Comparison of ENCODE assay signal across 1 cellular context in the genomic region with DNA sequence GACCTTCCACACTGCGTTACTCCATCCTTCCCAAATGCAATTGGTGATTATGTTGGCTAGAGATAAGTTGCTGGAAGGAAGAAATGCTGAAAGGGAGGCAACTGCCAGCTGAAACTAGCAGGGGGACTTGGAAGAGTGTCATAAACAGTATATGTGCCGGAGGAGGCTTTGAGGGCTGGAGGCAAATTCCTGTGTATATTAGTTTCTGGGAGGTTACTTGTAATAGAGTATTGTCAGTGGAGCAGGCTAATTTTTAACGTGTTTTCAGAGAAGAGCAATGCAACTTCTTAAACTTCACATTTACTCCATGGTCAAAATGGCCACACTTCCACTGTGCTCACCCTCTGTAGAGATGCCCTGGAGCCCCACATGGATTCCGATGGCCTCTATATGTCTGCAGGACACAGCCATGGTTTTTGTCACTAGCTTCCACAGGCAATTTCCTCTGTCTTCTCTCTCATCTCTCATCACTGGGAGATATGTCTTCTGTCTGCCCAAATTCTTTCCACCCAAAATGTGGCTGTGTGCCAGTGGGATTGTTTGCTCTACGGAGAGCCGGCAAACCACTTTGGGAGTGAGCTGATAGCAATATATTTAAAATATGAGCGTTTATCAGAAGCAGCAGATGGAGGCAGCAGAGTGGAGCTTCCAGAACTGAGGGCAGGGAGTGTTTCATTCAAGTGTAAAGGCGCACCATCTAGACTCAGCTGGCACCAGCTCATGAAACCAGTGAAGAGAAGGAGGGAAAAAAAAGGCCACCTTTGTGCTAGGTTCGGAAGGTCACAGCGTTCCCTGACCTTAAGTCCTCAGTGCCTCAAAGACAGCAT.
A peak's percentile ranks its signal among the peaks of the same experiment; 100 is the strongest.
TF ChIP-seq lines count a peak whose summit lies in the region.

No MANE protein-coding gene starts in this region.

TF ChIP-seq in K562, 482 proteins besides CTCF, POLR2A, EP300 and RAD21 (continued from another document and continues in another):
- TF ChIP-seq, protein P1, sequence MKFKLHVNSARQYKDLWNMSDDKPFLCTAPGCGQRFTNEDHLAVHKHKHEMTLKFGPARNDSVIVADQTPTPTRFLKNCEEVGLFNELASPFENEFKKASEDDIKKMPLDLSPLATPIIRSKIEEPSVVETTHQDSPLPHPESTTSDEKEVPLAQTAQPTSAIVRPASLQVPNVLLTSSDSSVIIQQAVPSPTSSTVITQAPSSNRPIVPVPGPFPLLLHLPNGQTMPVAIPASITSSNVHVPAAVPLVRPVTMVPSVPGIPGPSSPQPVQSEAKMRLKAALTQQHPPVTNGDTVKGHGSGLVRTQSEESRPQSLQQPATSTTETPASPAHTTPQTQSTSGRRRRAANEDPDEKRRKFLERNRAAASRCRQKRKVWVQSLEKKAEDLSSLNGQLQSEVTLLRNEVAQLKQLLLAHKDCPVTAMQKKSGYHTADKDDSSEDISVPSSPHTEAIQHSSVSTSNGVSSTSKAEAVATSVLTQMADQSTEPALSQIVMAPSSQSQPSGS (CRISPR knock-in tag; IDR thresholded peaks at IDR 0.05) = no peak
- no peak for TF ChIP-seq ZSCAN32 (CRISPR knock-in tag; IDR thresholded peaks at IDR 0.05)
- TF ChIP-seq DMBX1 (CRISPR knock-in tag; IDR thresholded peaks at IDR 0.05; ENCODE audit: borderline replicate concordance) = 0 out of 2 replicates have a peak, but pooled peaks have one; percentile 20
- no peak for TF ChIP-seq NCOA2 (IDR thresholded peaks at IDR 0.05; ENCODE audit: partially characterized antibody in 2 of 2)
- no peak for TF ChIP-seq FIP1L1 (IDR thresholded peaks at IDR 0.05; ENCODE audit: low read depth, low read length, poor library complexity, severe bottlenecking)
- TF ChIP-seq, protein P2, sequence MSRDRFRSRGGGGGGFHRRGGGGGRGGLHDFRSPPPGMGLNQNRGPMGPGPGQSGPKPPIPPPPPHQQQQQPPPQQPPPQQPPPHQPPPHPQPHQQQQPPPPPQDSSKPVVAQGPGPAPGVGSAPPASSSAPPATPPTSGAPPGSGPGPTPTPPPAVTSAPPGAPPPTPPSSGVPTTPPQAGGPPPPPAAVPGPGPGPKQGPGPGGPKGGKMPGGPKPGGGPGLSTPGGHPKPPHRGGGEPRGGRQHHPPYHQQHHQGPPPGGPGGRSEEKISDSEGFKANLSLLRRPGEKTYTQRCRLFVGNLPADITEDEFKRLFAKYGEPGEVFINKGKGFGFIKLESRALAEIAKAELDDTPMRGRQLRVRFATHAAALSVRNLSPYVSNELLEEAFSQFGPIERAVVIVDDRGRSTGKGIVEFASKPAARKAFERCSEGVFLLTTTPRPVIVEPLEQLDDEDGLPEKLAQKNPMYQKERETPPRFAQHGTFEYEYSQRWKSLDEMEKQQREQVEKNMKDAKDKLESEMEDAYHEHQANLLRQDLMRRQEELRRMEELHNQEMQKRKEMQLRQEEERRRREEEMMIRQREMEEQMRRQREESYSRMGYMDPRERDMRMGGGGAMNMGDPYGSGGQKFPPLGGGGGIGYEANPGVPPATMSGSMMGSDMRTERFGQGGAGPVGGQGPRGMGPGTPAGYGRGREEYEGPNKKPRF (IDR thresholded peaks at IDR 0.05; ENCODE audit: low read depth, low read length) = no peak
- no peak for TF ChIP-seq CHCHD3 (CRISPR knock-in tag; IDR thresholded peaks at IDR 0.05)
- TF ChIP-seq ZNF184 (CRISPR knock-in tag; IDR thresholded peaks at IDR 0.05) = no peak
- no peak for TF ChIP-seq KLF10 (CRISPR knock-in tag; IDR thresholded peaks at IDR 0.05)
- no peak for TF ChIP-seq CEBPG (CRISPR knock-in tag; IDR thresholded peaks at IDR 0.05)
- TF ChIP-seq CEBPG (tag; conservative IDR thresholded peaks at IDR 0.05 in 1 of 2, IDR thresholded peaks at IDR 0.05 in 1 of 2) = no peak
- TF ChIP-seq GTF2E2 (tag; IDR thresholded peaks at IDR 0.05) = peak; percentile 29; the same call in 1 of the 2 replicates
- TF ChIP-seq MAFF (IDR thresholded peaks at IDR 0.05; ENCODE audit: low read length) = no peak
- no peak for TF ChIP-seq FUS (optimal IDR thresholded peaks at IDR 0.05; ENCODE audit: low read depth, low read length)
- TF ChIP-seq ZNF217 (CRISPR knock-in tag; IDR thresholded peaks at IDR 0.05) = no peak
- TF ChIP-seq HDGF (IDR thresholded peaks at IDR 0.05) = no peak
- no peak for TF ChIP-seq ZNF696 (CRISPR knock-in tag; conservative IDR thresholded peaks at IDR 0.05)
- TF ChIP-seq, protein P3, sequence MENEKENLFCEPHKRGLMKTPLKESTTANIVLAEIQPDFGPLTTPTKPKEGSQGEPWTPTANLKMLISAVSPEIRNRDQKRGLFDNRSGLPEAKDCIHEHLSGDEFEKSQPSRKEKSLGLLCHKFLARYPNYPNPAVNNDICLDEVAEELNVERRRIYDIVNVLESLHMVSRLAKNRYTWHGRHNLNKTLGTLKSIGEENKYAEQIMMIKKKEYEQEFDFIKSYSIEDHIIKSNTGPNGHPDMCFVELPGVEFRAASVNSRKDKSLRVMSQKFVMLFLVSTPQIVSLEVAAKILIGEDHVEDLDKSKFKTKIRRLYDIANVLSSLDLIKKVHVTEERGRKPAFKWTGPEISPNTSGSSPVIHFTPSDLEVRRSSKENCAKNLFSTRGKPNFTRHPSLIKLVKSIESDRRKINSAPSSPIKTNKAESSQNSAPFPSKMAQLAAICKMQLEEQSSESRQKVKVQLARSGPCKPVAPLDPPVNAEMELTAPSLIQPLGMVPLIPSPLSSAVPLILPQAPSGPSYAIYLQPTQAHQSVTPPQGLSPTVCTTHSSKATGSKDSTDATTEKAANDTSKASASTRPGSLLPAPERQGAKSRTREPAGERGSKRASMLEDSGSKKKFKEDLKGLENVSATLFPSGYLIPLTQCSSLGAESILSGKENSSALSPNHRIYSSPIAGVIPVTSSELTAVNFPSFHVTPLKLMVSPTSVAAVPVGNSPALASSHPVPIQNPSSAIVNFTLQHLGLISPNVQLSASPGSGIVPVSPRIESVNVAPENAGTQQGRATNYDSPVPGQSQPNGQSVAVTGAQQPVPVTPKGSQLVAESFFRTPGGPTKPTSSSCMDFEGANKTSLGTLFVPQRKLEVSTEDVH (IDR thresholded peaks at IDR 0.05; ENCODE audit: low read depth, partially characterized antibody) = no peak
- no peak for TF ChIP-seq STAG1 (CRISPR knock-in tag; IDR thresholded peaks at IDR 0.05; ENCODE audit: borderline replicate concordance)
- no peak for TF ChIP-seq SIRT6 (IDR thresholded peaks at IDR 0.05; ENCODE audit: low read depth, low read length)
- TF ChIP-seq, protein P4, sequence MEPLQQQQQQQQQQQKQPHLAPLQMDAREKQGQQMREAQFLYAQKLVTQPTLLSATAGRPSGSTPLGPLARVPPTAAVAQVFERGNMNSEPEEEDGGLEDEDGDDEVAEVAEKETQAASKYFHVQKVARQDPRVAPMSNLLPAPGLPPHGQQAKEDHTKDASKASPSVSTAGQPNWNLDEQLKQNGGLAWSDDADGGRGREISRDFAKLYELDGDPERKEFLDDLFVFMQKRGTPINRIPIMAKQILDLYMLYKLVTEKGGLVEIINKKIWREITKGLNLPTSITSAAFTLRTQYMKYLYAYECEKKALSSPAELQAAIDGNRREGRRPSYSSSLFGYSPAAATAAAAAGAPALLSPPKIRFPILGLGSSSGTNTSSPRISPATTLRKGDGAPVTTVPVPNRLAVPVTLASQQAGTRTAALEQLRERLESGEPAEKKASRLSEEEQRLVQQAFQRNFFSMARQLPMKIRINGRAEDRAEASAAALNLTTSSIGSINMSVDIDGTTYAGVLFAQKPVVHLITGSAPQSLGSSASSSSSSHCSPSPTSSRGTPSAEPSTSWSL (CRISPR knock-in tag; IDR thresholded peaks at IDR 0.05; ENCODE audit: borderline replicate concordance) = no peak
- TF ChIP-seq PHF21A (IDR thresholded peaks at IDR 0.05; ENCODE audit: borderline replicate concordance, low read depth) = no peak
- TF ChIP-seq, protein P5, sequence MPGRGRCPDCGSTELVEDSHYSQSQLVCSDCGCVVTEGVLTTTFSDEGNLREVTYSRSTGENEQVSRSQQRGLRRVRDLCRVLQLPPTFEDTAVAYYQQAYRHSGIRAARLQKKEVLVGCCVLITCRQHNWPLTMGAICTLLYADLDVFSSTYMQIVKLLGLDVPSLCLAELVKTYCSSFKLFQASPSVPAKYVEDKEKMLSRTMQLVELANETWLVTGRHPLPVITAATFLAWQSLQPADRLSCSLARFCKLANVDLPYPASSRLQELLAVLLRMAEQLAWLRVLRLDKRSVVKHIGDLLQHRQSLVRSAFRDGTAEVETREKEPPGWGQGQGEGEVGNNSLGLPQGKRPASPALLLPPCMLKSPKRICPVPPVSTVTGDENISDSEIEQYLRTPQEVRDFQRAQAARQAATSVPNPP (IDR thresholded peaks at IDR 0.05; ENCODE audit: borderline replicate concordance, insufficient read depth, insufficient read length) = no peak
- TF ChIP-seq, protein P6, sequence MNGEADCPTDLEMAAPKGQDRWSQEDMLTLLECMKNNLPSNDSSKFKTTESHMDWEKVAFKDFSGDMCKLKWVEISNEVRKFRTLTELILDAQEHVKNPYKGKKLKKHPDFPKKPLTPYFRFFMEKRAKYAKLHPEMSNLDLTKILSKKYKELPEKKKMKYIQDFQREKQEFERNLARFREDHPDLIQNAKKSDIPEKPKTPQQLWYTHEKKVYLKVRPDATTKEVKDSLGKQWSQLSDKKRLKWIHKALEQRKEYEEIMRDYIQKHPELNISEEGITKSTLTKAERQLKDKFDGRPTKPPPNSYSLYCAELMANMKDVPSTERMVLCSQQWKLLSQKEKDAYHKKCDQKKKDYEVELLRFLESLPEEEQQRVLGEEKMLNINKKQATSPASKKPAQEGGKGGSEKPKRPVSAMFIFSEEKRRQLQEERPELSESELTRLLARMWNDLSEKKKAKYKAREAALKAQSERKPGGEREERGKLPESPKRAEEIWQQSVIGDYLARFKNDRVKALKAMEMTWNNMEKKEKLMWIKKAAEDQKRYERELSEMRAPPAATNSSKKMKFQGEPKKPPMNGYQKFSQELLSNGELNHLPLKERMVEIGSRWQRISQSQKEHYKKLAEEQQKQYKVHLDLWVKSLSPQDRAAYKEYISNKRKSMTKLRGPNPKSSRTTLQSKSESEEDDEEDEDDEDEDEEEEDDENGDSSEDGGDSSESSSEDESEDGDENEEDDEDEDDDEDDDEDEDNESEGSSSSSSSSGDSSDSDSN (IDR thresholded peaks at IDR 0.05; ENCODE audit: borderline replicate concordance in 1 of 2, low read depth in 2 of 2, low read length in 2 of 2) = 0 out of 4 replicates have a peak, but pooled peaks of 1 of the 2 experiments have one; percentile 10
- TF ChIP-seq GABPA (tag; conservative IDR thresholded peaks at IDR 0.05; ENCODE audit: low read depth) = no peak
- TF ChIP-seq KAT2B (IDR thresholded peaks at IDR 0.05; ENCODE audit: low read depth, low read length) = no peak
- TF ChIP-seq ZSCAN29 (IDR thresholded peaks at IDR 0.05) = no peak
- 0 out of 2 replicates have a peak, but pooled peaks have one; percentile 32 for TF ChIP-seq ADNP (tag; IDR thresholded peaks at IDR 0.05)
- no peak for TF ChIP-seq FOXK2 (conservative IDR thresholded peaks at IDR 0.05 in 1 of 2, IDR thresholded peaks at IDR 0.05 in 1 of 2; ENCODE audit: low read depth in 2 of 2)
- TF ChIP-seq CBFA2T2 (conservative IDR thresholded peaks at IDR 0.05) = peak; percentile 90
- TF ChIP-seq ELF2 (CRISPR knock-in tag; IDR thresholded peaks at IDR 0.05) = no peak
- peak; percentile 47; the same call in 1 of the 2 replicates for TF ChIP-seq RNF2 (IDR thresholded peaks at IDR 0.05)
- no peak for TF ChIP-seq GABPB2 (CRISPR knock-in tag; conservative IDR thresholded peaks at IDR 0.05)
- no peak for TF ChIP-seq ZFX (CRISPR knock-in tag; IDR thresholded peaks at IDR 0.05)
- TF ChIP-seq MYBL2 (IDR thresholded peaks at IDR 0.05; ENCODE audit: low read depth) = peak; percentile 49; the same call in 1 of the 2 replicates
- no peak for TF ChIP-seq MYBL2 (CRISPR knock-in tag; IDR thresholded peaks at IDR 0.05; ENCODE audit: borderline replicate concordance)
- no peak for TF ChIP-seq ZNF3 (CRISPR knock-in tag; IDR thresholded peaks at IDR 0.05)
- TF ChIP-seq, protein P7, sequence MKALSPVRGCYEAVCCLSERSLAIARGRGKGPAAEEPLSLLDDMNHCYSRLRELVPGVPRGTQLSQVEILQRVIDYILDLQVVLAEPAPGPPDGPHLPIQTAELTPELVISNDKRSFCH (CRISPR knock-in tag; IDR thresholded peaks at IDR 0.05) = no peak
- TF ChIP-seq, protein P7 (tag; IDR thresholded peaks at IDR 0.05) = no peak
- no peak for TF ChIP-seq ZNF561 (CRISPR knock-in tag; conservative IDR thresholded peaks at IDR 0.05)
- TF ChIP-seq ZNF143 (CRISPR knock-in tag; IDR thresholded peaks at IDR 0.05) = no peak
- TF ChIP-seq, protein P8, sequence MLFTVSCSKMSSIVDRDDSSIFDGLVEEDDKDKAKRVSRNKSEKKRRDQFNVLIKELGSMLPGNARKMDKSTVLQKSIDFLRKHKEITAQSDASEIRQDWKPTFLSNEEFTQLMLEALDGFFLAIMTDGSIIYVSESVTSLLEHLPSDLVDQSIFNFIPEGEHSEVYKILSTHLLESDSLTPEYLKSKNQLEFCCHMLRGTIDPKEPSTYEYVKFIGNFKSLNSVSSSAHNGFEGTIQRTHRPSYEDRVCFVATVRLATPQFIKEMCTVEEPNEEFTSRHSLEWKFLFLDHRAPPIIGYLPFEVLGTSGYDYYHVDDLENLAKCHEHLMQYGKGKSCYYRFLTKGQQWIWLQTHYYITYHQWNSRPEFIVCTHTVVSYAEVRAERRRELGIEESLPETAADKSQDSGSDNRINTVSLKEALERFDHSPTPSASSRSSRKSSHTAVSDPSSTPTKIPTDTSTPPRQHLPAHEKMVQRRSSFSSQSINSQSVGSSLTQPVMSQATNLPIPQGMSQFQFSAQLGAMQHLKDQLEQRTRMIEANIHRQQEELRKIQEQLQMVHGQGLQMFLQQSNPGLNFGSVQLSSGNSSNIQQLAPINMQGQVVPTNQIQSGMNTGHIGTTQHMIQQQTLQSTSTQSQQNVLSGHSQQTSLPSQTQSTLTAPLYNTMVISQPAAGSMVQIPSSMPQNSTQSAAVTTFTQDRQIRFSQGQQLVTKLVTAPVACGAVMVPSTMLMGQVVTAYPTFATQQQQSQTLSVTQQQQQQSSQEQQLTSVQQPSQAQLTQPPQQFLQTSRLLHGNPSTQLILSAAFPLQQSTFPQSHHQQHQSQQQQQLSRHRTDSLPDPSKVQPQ (CRISPR knock-in tag; IDR thresholded peaks at IDR 0.05; ENCODE audit: borderline replicate concordance) = no peak
- 0 out of 2 replicates have a peak, but pooled peaks have one; percentile 23 for TF ChIP-seq BHLHE40 (IDR thresholded peaks at IDR 0.05; ENCODE audit: low read length)
- TF ChIP-seq HEY1 (CRISPR knock-in tag; IDR thresholded peaks at IDR 0.05; ENCODE audit: borderline replicate concordance) = no peak
- no peak for TF ChIP-seq NCOA4 (IDR thresholded peaks at IDR 0.05; ENCODE audit: partially characterized antibody)
- TF ChIP-seq, protein P9, sequence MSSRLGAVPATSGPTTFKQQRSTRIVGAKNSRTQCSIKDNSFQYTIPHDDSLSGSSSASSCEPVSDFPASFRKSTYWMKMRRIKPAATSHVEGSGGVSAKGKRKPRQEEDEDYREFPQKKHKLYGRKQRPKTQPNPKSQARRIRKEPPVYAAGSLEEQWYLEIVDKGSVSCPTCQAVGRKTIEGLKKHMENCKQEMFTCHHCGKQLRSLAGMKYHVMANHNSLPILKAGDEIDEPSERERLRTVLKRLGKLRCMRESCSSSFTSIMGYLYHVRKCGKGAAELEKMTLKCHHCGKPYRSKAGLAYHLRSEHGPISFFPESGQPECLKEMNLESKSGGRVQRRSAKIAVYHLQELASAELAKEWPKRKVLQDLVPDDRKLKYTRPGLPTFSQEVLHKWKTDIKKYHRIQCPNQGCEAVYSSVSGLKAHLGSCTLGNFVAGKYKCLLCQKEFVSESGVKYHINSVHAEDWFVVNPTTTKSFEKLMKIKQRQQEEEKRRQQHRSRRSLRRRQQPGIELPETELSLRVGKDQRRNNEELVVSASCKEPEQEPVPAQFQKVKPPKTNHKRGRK (tag; IDR thresholded peaks at IDR 0.05) = no peak
- no peak for TF ChIP-seq ZFP1 (CRISPR knock-in tag; IDR thresholded peaks at IDR 0.05)
- no peak for TF ChIP-seq ZNF583 (CRISPR knock-in tag; IDR thresholded peaks at IDR 0.05)
- TF ChIP-seq ZNF23 (CRISPR knock-in tag; IDR thresholded peaks at IDR 0.05) = no peak
- no peak for TF ChIP-seq POLR2B (IDR thresholded peaks at IDR 0.05; ENCODE audit: low read depth, partially characterized antibody)
